In genomic region chr3:51388286-51389029, GRCh38 we compare ENCODE assay signal across 8 cellular contexts. TPM values are rescaled to one million over a fixed set of nuclear protein-coding genes. Genes with fewer than 3 reads are reported as not detected.
DNase-seq lines count a peak whose midpoint lies in the region; ATAC-seq, FAIRE-seq and TF ChIP-seq lines count a peak whose summit lies in the region.

No MANE protein-coding gene starts in this region.

- H3K4me1 Mint-ChIP-seq in WTC11: peaks cover 53% of the 10 kb centered on the region

- CTCF ChIA-PET in WTC11 (lab: Charles Lee): interaction anchor here (0.6 to 3.0 kb wide), 17 partner anchors 9 to 772 kb away, joined by 3 to 15 read pairs (median 5); partner anchors contain the start of genes DCAF1, DOCK3 and MAPKAPK3

- FAIRE-seq in kidney (lab: Jason Lieb, UNC) (no peak), frontal cortex (lab: Jason Lieb, UNC) (no peak)

- DNase-seq in AG09319 (ENCODE audit: extremely low read depth, low read depth) (no peak), HCEC 1CT (peak; percentile 32), WTC11 (ENCODE audit: low spot score) (no peak), kidney (peak; percentile 54), NCI-H774 (lab: John Stamatoyannopoulos, UW) (no peak), frontal cortex (ENCODE audit: low spot score in 2 of 2) (no peak)

- intact Hi-C loops in kidney (cut with DNase I): no loop called here

- POLR2A ChIA-PET in WTC11 (lab: Charles Lee): interaction anchor here (0.6 kb wide), 1 partner anchor 11 kb away, joined by 4 read pairs; no protein-coding TSS in a partner anchor

- peaks cover 32 to 43% of the 10 kb centered on the region in 2 donors for H3K4me1 ChIP-seq in kidney (ENCODE audit: control insufficient read depth in 1 of 2, insufficient read depth in 1 of 2, low read depth in 1 of 2, low read length in 2 of 2)

- no peaks in the 10 kb centered on the region for H3K9me3 Mint-ChIP-seq in WTC11

- peak; percentile 11 for TF ChIP-seq CTCF in AG09319 (IDR thresholded peaks at IDR 0.05; ENCODE audit: low read depth, low read length)
- no peak for TF ChIP-seq CTCF in WTC11 (IDR thresholded peaks at IDR 0.05)
- TF ChIP-seq CTCF in kidney (IDR thresholded peaks at IDR 0.05; ENCODE audit: borderline replicate concordance, extremely low read depth, insufficient read depth): no peak

- H3K36me3 ChIP-seq in kidney (ENCODE audit: control insufficient read depth in 1 of 2, insufficient read depth in 2 of 2, low read length in 2 of 2): peaks cover 8 to 19% of the 10 kb centered on the region in 2 donors

- H3K27ac ChIP-seq in kidney (ENCODE audit: low read depth in 2 of 2, low read length in 2 of 2): no peak overlapping the region

- H3K9ac ChIP-seq in kidney (ENCODE audit: low read length in 2 of 2): no peak overlapping the region

- no peak for ATAC-seq in WTC11
- no peak for ATAC-seq in GM18868 (IDR thresholded peaks at IDR 0.05; ENCODE audit: unreplicated experiment)
- ATAC-seq in GM18873 (IDR thresholded peaks at IDR 0.05; ENCODE audit: low FRiP score, unreplicated experiment): no peak

- no peaks in the 10 kb centered on the region for H3K27me3 Mint-ChIP-seq in WTC11 (ENCODE audit: low read depth)

- no peak overlapping the region for H3K4me3 ChIP-seq in kidney (ENCODE audit: low read length in 2 of 2)

- no peaks in the 10 kb centered on the region for H3K9me3 ChIP-seq in kidney (ENCODE audit: control insufficient read depth in 1 of 2, low read length in 2 of 2)

- no peak overlapping the region for H3K4me3 Mint-ChIP-seq in WTC11

- H3K27ac Mint-ChIP-seq in WTC11: peak overlapping the region; percentile 97

- H3K36me3 Mint-ChIP-seq in WTC11: peaks cover 57% of the 10 kb centered on the region

TF ChIP-seq in WTC11, 78 proteins besides CTCF, POLR2A, EP300 and RAD21:
- TF ChIP-seq ATF6 (CRISPR knock-in tag; IDR thresholded peaks at IDR 0.05): no peak
- TF ChIP-seq ESRRA (CRISPR knock-in tag; IDR thresholded peaks at IDR 0.05; ENCODE audit: borderline replicate concordance): no peak
- TF ChIP-seq ZNF263 (CRISPR knock-in tag; IDR thresholded peaks at IDR 0.05; ENCODE audit: low read depth): no peak
- no peak for TF ChIP-seq KAT7 (CRISPR knock-in tag; IDR thresholded peaks at IDR 0.05; ENCODE audit: borderline replicate concordance)
- TF ChIP-seq RORB (CRISPR knock-in tag; IDR thresholded peaks at IDR 0.05): no peak
- no peak for TF ChIP-seq FOXP4 (CRISPR knock-in tag; IDR thresholded peaks at IDR 0.05)
- TF ChIP-seq MXD4 (CRISPR knock-in tag; IDR thresholded peaks at IDR 0.05; ENCODE audit: borderline replicate concordance): no peak

RNA-seq across cellular contexts. Expression of gene RBM15B, which starts 2.6 kb away (rescaled TPM):
- 53.9 to 55.6 TPM (median 55.4 TPM) in 3 replicates for total RNA-seq in WTC11 (2021)
- 28.0 TPM for total RNA-seq in kidney
- polyA plus RNA-seq in kidney (ENCODE audit: insufficient read depth, low read depth, low replicate concordance): 9.8 TPM
- total RNA-seq in frontal cortex: 31.0 TPM

RNA-seq across cellular contexts. Expression of gene MANF, which starts 3.4 kb away (rescaled TPM):
- total RNA-seq in WTC11 (2021): 105 to 121 TPM (median 109 TPM) in 3 replicates
- total RNA-seq in kidney: 96.5 TPM
- 224 TPM for polyA plus RNA-seq in kidney (ENCODE audit: insufficient read depth, low read depth, low replicate concordance)
- total RNA-seq in frontal cortex: 33.8 TPM

Comparison
In these comparisons a context has a peak if more than half of its experiments do, and no peak if none do; other contexts are left out.
1. DNase-seq: peak in HCEC 1CT (single experiment) and kidney (single experiment); none in AG09319 (single experiment), WTC11 (single experiment), NCI-H774 (single experiment) and frontal cortex (0 of 2).